ENCODE assay signal across 15 cellular contexts in the genomic region with DNA sequence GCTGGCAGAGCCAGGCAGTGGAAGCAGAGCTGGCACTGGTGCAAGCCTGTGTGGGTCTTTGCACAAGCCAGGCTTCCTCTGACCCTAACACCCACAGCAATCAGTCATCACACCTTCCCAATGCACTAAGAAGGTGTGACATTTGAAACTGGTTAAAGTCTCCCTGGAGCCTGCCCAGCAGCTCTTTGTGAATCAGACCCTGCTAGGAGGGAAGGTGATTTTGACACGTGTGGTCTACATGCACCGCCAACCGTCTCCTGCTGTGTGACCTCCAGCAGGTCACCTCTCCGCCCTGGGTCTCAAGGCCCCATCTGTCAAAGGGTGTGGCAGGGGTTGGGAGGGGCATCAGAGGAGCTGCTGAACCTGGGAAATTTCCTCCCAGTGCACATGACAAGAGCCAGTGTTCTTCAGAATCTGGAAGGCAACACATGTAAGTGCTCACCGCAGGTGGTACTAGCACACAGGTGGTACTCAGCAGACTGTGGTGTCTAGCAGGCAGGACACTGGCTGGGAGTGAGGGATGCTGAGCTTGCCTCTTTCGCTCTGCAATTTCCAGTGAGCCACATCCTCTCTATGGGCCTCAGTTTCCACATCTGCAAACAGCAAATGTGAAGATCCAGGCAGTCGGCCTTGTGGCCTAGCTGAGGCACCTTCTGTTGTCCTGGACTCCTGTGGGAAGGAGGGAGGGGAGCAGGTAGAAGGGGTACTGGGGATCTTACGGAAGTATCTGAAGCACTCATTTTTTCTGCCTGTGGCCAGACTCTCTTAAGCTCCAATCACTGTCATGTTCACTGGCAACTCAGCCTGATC.
DNase-seq lines count a peak whose midpoint lies in the region; ATAC-seq and TF ChIP-seq lines count a peak whose summit lies in the region.
"Had no signal": no experiment of that assay in that cellular context is flagged by ENCODE, and none has a peak within 500 bp of the region (broad histone marks: within the 10 kb centered on the region; RNA-seq: fewer than 3 reads in every experiment).

No MANE protein-coding gene starts in this region.

- H3K36me3 ChIP-seq in uterus, result no peaks in the 10 kb centered on the region
- H3K36me3 ChIP-seq: esophagus muscularis mucosa, prostate gland had no signal

- no peaks in the 10 kb centered on the region for H3K27me3 ChIP-seq in right cardiac atrium (ENCODE audit: control insufficient read depth, insufficient read depth)
- H3K27me3 ChIP-seq in uterus, result no peaks in the 10 kb centered on the region
- H3K27me3 ChIP-seq: esophagus muscularis mucosa had no signal

- no peaks in the 10 kb centered on the region for H3K4me1 ChIP-seq in right cardiac atrium (ENCODE audit: control insufficient read depth, insufficient read depth, low read length)
- H3K4me1 ChIP-seq in uterus, result no peaks in the 10 kb centered on the region
- H3K4me1 ChIP-seq: esophagus muscularis mucosa, prostate gland had no signal

- H3K4me3 ChIP-seq in right cardiac atrium (ENCODE audit: low read length), result no peak overlapping the region
- H3K4me3 ChIP-seq in uterus, result no peak overlapping the region
- H3K4me3 ChIP-seq: esophagus muscularis mucosa, prostate gland had no signal

- peak; percentile 40 to 53 for ATAC-seq in right cardiac atrium
- no peak for ATAC-seq in left ventricle myocardium superior
- no peak for ATAC-seq in GM21390 (IDR thresholded peaks at IDR 0.05; ENCODE audit: unreplicated experiment)
- ATAC-seq: WTC11 had no signal

- no peak for TF ChIP-seq CTCF in uterus (IDR thresholded peaks at IDR 0.05)

- peaks cover 53 to 60% of the 10 kb centered on the region in 2 donors for H3K4me1 Mint-ChIP-seq in immature natural killer cell
- H3K4me1 Mint-ChIP-seq: memory B cell had no signal

- H3K9me3 ChIP-seq in right cardiac atrium (ENCODE audit: control insufficient read depth, low read length) (no peaks in the 10 kb centered on the region), uterus (no peaks in the 10 kb centered on the region)
- H3K9me3 ChIP-seq: esophagus muscularis mucosa, prostate gland had no signal

- intact Hi-C loops in right cardiac atrium (cut with DNase I) (no loop called here), left ventricle myocardium superior (cut with micrococcal nuclease) (no loop called here), uterus (cut with DNase I; ENCODE audit: low total_unique reads) (no loop called here)

- no peak for TF ChIP-seq POLR2A in uterus (IDR thresholded peaks at IDR 0.05)

- in situ Hi-C loops in ACHN (cut with HindIII; ENCODE audit: low pct_ligation_motif_present, low pct_unique_long_range_greater_than_20kb, low sequenced_read_pairs), result no loop called here

- H3K4me3 Mint-ChIP-seq in immature natural killer cell, result peak overlapping the region; percentile 33 to 60 (median 45)
- H3K4me3 Mint-ChIP-seq: CD4-positive, alpha-beta memory T cell; memory B cell; WTC11 had no signal

- H3K9me3 Mint-ChIP-seq in immature natural killer cell, result peaks cover 0 to 4% (median 0%) of the 10 kb centered on the region in 6 donors
- H3K9me3 Mint-ChIP-seq: CD4-positive, alpha-beta memory T cell; memory B cell had no signal

- peaks cover 0 to 4% (median 0%) of the 10 kb centered on the region in 3 donors for H3K36me3 Mint-ChIP-seq in immature natural killer cell
- H3K36me3 Mint-ChIP-seq: CD4-positive, alpha-beta memory T cell; memory B cell; WTC11 had no signal

- peaks cover 6 to 27% (median 8%) of the 10 kb centered on the region in 3 donors for H3K27me3 Mint-ChIP-seq in immature natural killer cell (ENCODE audit: low read depth in 3 of 3)
- H3K27me3 Mint-ChIP-seq: CD4-positive, alpha-beta memory T cell had no signal

- DNase-seq in right cardiac atrium, result peak in 1 of 3 donors; percentile 28
- DNase-seq in left ventricle myocardium superior, result no peak
- DNase-seq in NCI-H345 (lab: John Stamatoyannopoulos, UW), result peak; percentile 53
- DNase-seq in immature natural killer cell, result peak; percentile 84 to 86 (median 86)
- peak; percentile 6 to 7 for DNase-seq in uterus
- no peak for DNase-seq in NCI-H2081 (lab: John Stamatoyannopoulos, UW)
- DNase-seq in ACHN, result no peak
- DNase-seq: central memory CD4-positive, alpha-beta T cell had no signal

- WGBS in right cardiac atrium, result 77% methylated on average over 8 of the region's 8 CpGs

- H3K27ac ChIP-seq in right cardiac atrium (ENCODE audit: low read length) (no peak overlapping the region), uterus (no peak overlapping the region)
- H3K27ac ChIP-seq: esophagus muscularis mucosa, prostate gland, SK-N-MC had no signal

- peak overlapping the region; percentile 53 to 92 (median 90) for H3K27ac Mint-ChIP-seq in immature natural killer cell
- H3K27ac Mint-ChIP-seq: memory B cell, WTC11 had no signal

Comparison
In these comparisons a context has a peak if more than half of its experiments do, and no peak if none do; other contexts are left out.
1. ATAC-seq: peak in right cardiac atrium (2 of 2); none in left ventricle myocardium superior (single experiment) and GM21390 (single experiment).
2. DNase-seq: peak in NCI-H345 (single experiment), immature natural killer cell (3 of 3) and uterus (2 of 2); none in left ventricle myocardium superior (single experiment), NCI-H2081 (0 of 2) and ACHN (single experiment).